Comparison of ENCODE assay signal across 14 cellular contexts in genomic region chr3:179076243-179077027, GRCh38. TPM values are rescaled to one million over a fixed set of nuclear protein-coding genes. Genes with fewer than 3 reads are reported as not detected.
DNase-seq lines count a peak whose midpoint lies in the region; ATAC-seq and TF ChIP-seq lines count a peak whose summit lies in the region.
"Had no signal": no experiment of that assay in that cellular context is flagged by ENCODE, and none has a peak within 500 bp of the region (broad histone marks: within the 10 kb centered on the region; RNA-seq: fewer than 3 reads in every experiment).

No MANE protein-coding gene starts in this region.

- ATAC-seq in GM18502 (IDR thresholded peaks at IDR 0.05; ENCODE audit: poor library complexity, unreplicated experiment), result peak; percentile 50
- ATAC-seq in GM19467 (IDR thresholded peaks at IDR 0.05; ENCODE audit: unreplicated experiment), result peak; percentile 32
- peak; percentile 43 for ATAC-seq in HG02870 (IDR thresholded peaks at IDR 0.05; ENCODE audit: unreplicated experiment)
- no peak for ATAC-seq in esophagus mucosa

- peaks cover 12% of the 10 kb centered on the region for H3K4me1 ChIP-seq in Loucy (ENCODE audit: insufficient read depth, low read length, poor library complexity, severe bottlenecking)

- no peak overlapping the region for H3K4me2 ChIP-seq in Loucy (ENCODE audit: low read depth, low read length, poor library complexity, severe bottlenecking)

- H3K27me3 ChIP-seq in Loucy (ENCODE audit: insufficient read depth, low read length, poor library complexity, severe bottlenecking), result no peaks in the 10 kb centered on the region

- no peaks in the 10 kb centered on the region for H3K9me2 ChIP-seq in Loucy (replicated peaks; ENCODE audit: low read depth, low read length)

- no peak for DNase-seq in GM13977 (ENCODE audit: low spot score)
- DNase-seq in SHP77 (lab: John Stamatoyannopoulos, UW), result no peak
- DNase-seq in inferior parietal cortex (ENCODE audit: extremely low spot score), result no peak
- DNase-seq: activated CD4-positive, alpha-beta memory T cell treated with anti-CD3 and anti-CD28 coated beads, Interleukin-2, amount 10 ng/mL, durations not matched to agents 7 days and 5 days; activated effector memory CD4-positive, alpha-beta T cell treated with anti-CD3 and anti-CD28 coated beads, Interleukin-2, amount 50 U/mL, for 16 hours; DMS153; hypothalamus; IMR-90; NCI-H1694 treated with DMSO at 0.1 percent for 48 hours had no signal

- no peak overlapping the region for H3K4me3 ChIP-seq in Loucy (ENCODE audit: low read length, poor library complexity, severe bottlenecking)

- peak overlapping the region; percentile 56; the same call in 1 of the 2 replicates for H2AFZ ChIP-seq in Loucy (ENCODE audit: low read length)

- in situ Hi-C loops in GM13977 (cut with MboI; ENCODE audit: low pct_unique_long_range_greater_than_20kb, low sequenced_read_pairs, unreplicated experiment), result no loop called here

- H3K9me3 ChIP-seq in Loucy (ENCODE audit: insufficient read depth, low read depth, low read length), result no peaks in the 10 kb centered on the region

- H3K9ac ChIP-seq in Loucy (ENCODE audit: low read depth, low read length, poor library complexity, severe bottlenecking), result no peak overlapping the region

- no peaks in the 10 kb centered on the region for H3F3A ChIP-seq in Loucy (ENCODE audit: low read depth)

- H3K79me2 ChIP-seq in Loucy (ENCODE audit: insufficient read depth, low read length), result peaks cover under 1% of the 10 kb centered on the region; the same call in 1 of the 2 replicates

- H3K36me3 ChIP-seq in Loucy (ENCODE audit: insufficient read depth, low read length), result no peaks in the 10 kb centered on the region

- no peaks in the 10 kb centered on the region for H4K20me1 ChIP-seq in Loucy (ENCODE audit: insufficient read depth, low read length, poor library complexity, severe bottlenecking)

- TF ChIP-seq CTCF in Loucy (conservative IDR thresholded peaks at IDR 0.05; ENCODE audit: low read length) (no peak), GM13977 (IDR thresholded peaks at IDR 0.05; ENCODE audit: extremely low read depth, insufficient read depth, missing control alignments) (no peak)

RNA-seq across cellular contexts. Expression of gene ZMAT3, which starts 4.8 kb away (rescaled TPM):
- total RNA-seq in esophagus mucosa, result 7.2 TPM
